ENCODE assay signal across 12 cellular contexts in the genomic region with DNA sequence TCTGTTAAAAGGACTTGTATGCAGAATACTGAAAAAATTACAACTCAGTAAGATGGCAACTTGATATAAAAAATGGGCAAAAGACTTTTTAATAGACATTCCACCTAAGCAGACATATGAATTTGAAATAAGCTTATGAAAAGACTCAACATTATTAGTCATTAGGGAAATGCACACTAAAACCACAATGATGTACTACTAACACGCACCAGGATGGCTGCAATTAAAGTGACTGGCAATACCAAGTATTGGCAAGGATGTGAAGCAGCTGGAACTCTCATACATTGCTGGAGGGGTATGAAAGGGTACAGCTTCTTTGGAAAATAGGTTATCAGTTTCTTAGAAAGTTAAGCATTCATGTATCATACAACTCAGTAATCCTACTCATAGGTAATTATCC. TPM values are rescaled to one million over a fixed set of nuclear protein-coding genes. Genes with fewer than 3 reads are reported as not detected.
DNase-seq lines count a peak whose midpoint lies in the region; ATAC-seq and TF ChIP-seq lines count a peak whose summit lies in the region.
"Had no signal": no experiment of that assay in that cellular context is flagged by ENCODE, and none has a peak within 500 bp of the region (broad histone marks: within the 10 kb centered on the region; RNA-seq: fewer than 3 reads in every experiment).

No MANE protein-coding gene starts in this region.

- H3K36me3 Mint-ChIP-seq in activated naive CD8-positive, alpha-beta T cell treated with anti-CD3 and anti-CD28 coated beads, Interleukin-2, amount 50 U/mL, for 24 hours (ENCODE audit: low read depth) = peaks cover 14% of the 10 kb centered on the region

- no peak for TF ChIP-seq EP300 in stomach (IDR thresholded peaks at IDR 0.05)

- H3K9me3 Mint-ChIP-seq in activated naive CD8-positive, alpha-beta T cell treated with anti-CD3 and anti-CD28 coated beads, Interleukin-2, amount 50 U/mL, for 24 hours = no peaks in the 10 kb centered on the region

- 73 to 89% (median 76%) methylated on average over 1 of the region's 1 CpG for WGBS in stomach, 5 donors

- H3K9me3 ChIP-seq in stomach = no peaks in the 10 kb centered on the region
- H3K9me3 ChIP-seq in mucosa of descending colon = peaks cover 2% of the 10 kb centered on the region

- DNase-seq in DMS 273 (lab: John Stamatoyannopoulos, UW; ENCODE audit: unreplicated experiment) (peak; percentile 35), DMS 273 treated with DMSO at 0.1 percent for 48 hours (lab: John Stamatoyannopoulos, UW) (no peak), EL (peak; percentile 74), hepatic stellate cell (ENCODE audit: low spot score) (peak; percentile 54), stomach (no peak), NCI-H345 treated with DMSO at 0.1 percent for 48 hours (lab: John Stamatoyannopoulos, UW; ENCODE audit: unreplicated experiment) (no peak), mucosa of descending colon (no peak)
- peak; percentile 21 for DNase-seq in activated naive CD8-positive, alpha-beta T cell treated with anti-CD3 and anti-CD28 coated beads, Interleukin-2, amount 50 U/mL, for 24 hours
- DNase-seq: NCI-H1694 treated with DMSO at 0.1 percent for 48 hours had no signal

- H3K27ac Mint-ChIP-seq in activated naive CD8-positive, alpha-beta T cell treated with anti-CD3 and anti-CD28 coated beads, Interleukin-2, amount 50 U/mL, for 24 hours = peak overlapping the region; percentile 92

- no peaks in the 10 kb centered on the region for H3K36me3 ChIP-seq in stomach
- H3K36me3 ChIP-seq in mucosa of descending colon (ENCODE audit: low read depth) = no peaks in the 10 kb centered on the region
- H3K36me3 ChIP-seq: gastroesophageal sphincter had no signal

- intact Hi-C loops in stomach (cut with DNase I; ENCODE audit: low total_unique reads) = no loop called here
- intact Hi-C loops in mucosa of descending colon (cut with DNase I, micrococcal nuclease) = no loop called here

- H3K4me1 Mint-ChIP-seq in activated naive CD8-positive, alpha-beta T cell treated with anti-CD3 and anti-CD28 coated beads, Interleukin-2, amount 50 U/mL, for 24 hours = peaks cover 52% of the 10 kb centered on the region

- H3K4me3 ChIP-seq in stomach (no peak overlapping the region), mucosa of descending colon (no peak overlapping the region)
- H3K4me3 ChIP-seq: gastroesophageal sphincter had no signal

- H3K27me3 Mint-ChIP-seq in activated naive CD8-positive, alpha-beta T cell treated with anti-CD3 and anti-CD28 coated beads, Interleukin-2, amount 50 U/mL, for 24 hours = no peaks in the 10 kb centered on the region

- peak; percentile 62 for ATAC-seq in activated naive CD8-positive, alpha-beta T cell treated with anti-CD3 and anti-CD28 coated beads, Interleukin-2, amount 50 U/mL, for 24 hours
- ATAC-seq in mucosa of descending colon = no peak
- ATAC-seq: gastroesophageal sphincter, left lobe of liver had no signal

- TF ChIP-seq CTCF in stomach (IDR thresholded peaks at IDR 0.05) = no peak
- no peak for TF ChIP-seq CTCF in mucosa of descending colon (IDR thresholded peaks at IDR 0.05)

- no peaks in the 10 kb centered on the region for H3K27me3 ChIP-seq in stomach
- H3K27me3 ChIP-seq: gastroesophageal sphincter had no signal

- H3K27ac ChIP-seq in stomach = no peak overlapping the region
- H3K27ac ChIP-seq: 22Rv1, gastroesophageal sphincter had no signal

- TF ChIP-seq POLR2A in stomach (IDR thresholded peaks at IDR 0.05) = no peak

- H3K4me1 ChIP-seq in stomach (peaks cover 8 to 17% (median 12%) of the 10 kb centered on the region in 4 donors), mucosa of descending colon (ENCODE audit: low read depth) (peaks cover 3% of the 10 kb centered on the region)

- peak overlapping the region; percentile 30 for H3K4me3 Mint-ChIP-seq in activated naive CD8-positive, alpha-beta T cell treated with anti-CD3 and anti-CD28 coated beads, Interleukin-2, amount 50 U/mL, for 24 hours

RNA-seq across cellular contexts. Expression of a gene that starts 3.2 kb away (rescaled TPM):
- total RNA-seq in stomach (100 to 1,000 TPM in 3 of 5 donors, 10 to 100 TPM in 2; 61.4 to 114 (median 106) TPM), mucosa of descending colon (100 to 1,000 TPM in 1 of 3 donors, 10 to 100 TPM in 2; 72.0 to 132 (median 95.2) TPM)
- 10 to 100 TPM; 24.0 to 58.0 (median 31.8) TPM for polyA plus RNA-seq in stomach

RNA-seq across cellular contexts. Expression of a gene that starts 58.2 kb away (rescaled TPM):
- total RNA-seq in stomach (10 to 100 TPM in 1 of 5 donors, 1 to 10 TPM in 4; 1.2 to 17.1 (median 7.6) TPM), mucosa of descending colon (10 to 100 TPM in 2 of 3 donors, 1 to 10 TPM in 1; 7.2 to 42.1 (median 16.3) TPM)
- polyA plus RNA-seq in stomach = 10 to 100 TPM in 2 of 3 donors, 1 to 10 TPM in 1; 5.3 to 17.0 (median 15.8) TPM

Comparison
In these comparisons a context has a peak if more than half of its experiments do, and no peak if none do; other contexts are left out.
1. DNase-seq: peak in DMS 273 (single experiment), EL (single experiment), activated naive CD8-positive, alpha-beta T cell treated with anti-CD3 and anti-CD28 coated beads, Interleukin-2, amount 50 U/mL, for 24 hours (single experiment) and hepatic stellate cell (single experiment); none in DMS 273 treated with DMSO at 0.1 percent for 48 hours (single experiment), stomach (single experiment), NCI-H345 treated with DMSO at 0.1 percent for 48 hours (single experiment) and mucosa of descending colon (0 of 3).